Comparison of ENCODE assay signal across 8 cellular contexts in the genomic region with DNA sequence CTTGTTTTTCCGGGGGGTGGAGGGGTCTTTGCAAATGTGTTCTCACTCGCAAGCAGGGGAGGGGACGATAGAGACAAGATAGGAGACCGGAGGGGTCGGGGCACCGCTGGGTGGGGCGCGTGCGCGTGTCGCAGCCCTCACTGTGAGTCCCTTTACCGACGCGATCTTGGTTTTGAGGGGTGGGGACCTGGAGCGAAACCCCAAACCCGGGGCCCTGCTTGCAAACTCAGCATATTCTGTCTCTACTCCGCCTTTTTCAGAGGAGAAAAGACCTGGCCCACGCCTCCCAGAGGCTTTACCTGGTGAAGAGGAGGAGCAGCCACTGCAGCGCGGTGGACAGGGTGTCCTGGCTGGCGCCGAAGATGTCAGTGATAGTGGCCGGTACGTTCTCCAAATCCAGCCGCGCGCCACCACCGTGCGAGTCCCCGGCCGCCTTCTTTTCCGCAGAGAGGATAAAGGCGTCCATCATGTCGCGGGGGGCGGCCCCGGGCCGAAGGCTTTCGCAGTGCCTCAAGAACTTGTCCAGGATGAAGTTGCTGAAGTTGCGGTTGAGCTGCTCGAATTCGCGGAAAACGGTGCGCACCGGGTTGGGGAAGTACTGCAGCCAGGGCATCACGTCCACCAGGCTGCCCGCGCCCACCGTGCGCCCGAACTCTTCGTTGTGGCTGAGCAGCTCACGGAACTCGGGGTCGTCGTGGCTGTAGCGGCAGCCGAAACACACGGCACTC.
DNase-seq lines count a peak whose midpoint lies in the region; ATAC-seq and TF ChIP-seq lines count a peak whose summit lies in the region.

No MANE protein-coding gene starts in this region.

- ATAC-seq in HG02840 (IDR thresholded peaks at IDR 0.05; ENCODE audit: low FRiP score, unreplicated experiment): no peak
- ATAC-seq in HG03280 (IDR thresholded peaks at IDR 0.05; ENCODE audit: unreplicated experiment): no peak

- TF ChIP-seq CTCF in HL-60 (IDR thresholded peaks at IDR 0.05; ENCODE audit: insufficient read depth, low read length): no peak

- no peaks in the 10 kb centered on the region for H3K9me3 Mint-ChIP-seq in activated naive CD8-positive, alpha-beta T cell (ENCODE audit: low read depth)

- H3K4me3 ChIP-seq in HL-60 (replicated peaks; ENCODE audit: insufficient read depth, low read length) (peak overlapping the region; percentile 53), iPS-11a (ENCODE audit: low read depth, low read length) (peak overlapping the region; percentile 27), skeletal muscle cell (ENCODE audit: low read depth, low read length) (peak overlapping the region; percentile 49)

- H3K27ac Mint-ChIP-seq in activated naive CD8-positive, alpha-beta T cell: peak overlapping the region; percentile 7

- H3K4me1 Mint-ChIP-seq in activated naive CD8-positive, alpha-beta T cell (ENCODE audit: low read depth): peaks cover 18% of the 10 kb centered on the region

- H3K4me3 Mint-ChIP-seq in activated naive CD8-positive, alpha-beta T cell: peak overlapping the region; percentile 68

- no peak for DNase-seq in HL-60 (ENCODE audit: low read depth in 1 of 2, low spot score in 1 of 2)
- no peak for DNase-seq in skeletal muscle cell (ENCODE audit: low read depth)
- no peak for DNase-seq in nucleus accumbens (lab: John Stamatoyannopoulos, UW)
- DNase-seq in T1000 (lab: John Stamatoyannopoulos, UW): no peak

- no peak overlapping the region for H3K27ac ChIP-seq in HL-60 (replicated peaks)

- H3K27me3 ChIP-seq in HL-60 (ENCODE audit: insufficient read depth, poor library complexity, severe bottlenecking): no peaks in the 10 kb centered on the region

- H3K27me3 Mint-ChIP-seq in activated naive CD8-positive, alpha-beta T cell: peaks cover 22% of the 10 kb centered on the region

- H3K36me3 Mint-ChIP-seq in activated naive CD8-positive, alpha-beta T cell: no peaks in the 10 kb centered on the region
